Comparison of ENCODE assay signal across 25 cellular contexts in the genomic region with DNA sequence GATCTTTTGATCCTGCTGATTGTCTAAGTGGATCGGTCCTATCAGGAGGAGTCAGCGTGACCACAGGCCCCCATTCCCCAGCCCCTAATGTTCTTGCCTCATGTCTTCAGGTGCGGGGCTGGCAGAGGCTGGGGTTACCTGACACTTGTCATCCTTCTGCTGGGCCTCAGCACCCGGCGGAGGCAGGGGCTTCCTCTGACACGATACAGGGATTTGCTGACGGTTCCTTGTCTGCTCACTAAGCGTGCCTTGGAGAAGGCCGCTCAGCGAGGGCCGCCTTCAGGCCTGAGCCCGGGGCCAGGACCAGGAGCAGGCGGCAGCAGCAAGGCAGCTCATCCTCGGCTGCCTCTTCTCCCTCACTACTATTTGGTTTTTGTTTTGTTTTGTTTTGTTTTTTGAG. TPM values are rescaled to one million over a fixed set of nuclear protein-coding genes. Genes with fewer than 3 reads are reported as not detected.
DNase-seq lines count a peak whose midpoint lies in the region; ATAC-seq, FAIRE-seq and TF ChIP-seq lines count a peak whose summit lies in the region.
"Had no signal": no experiment of that assay in that cellular context is flagged by ENCODE, and none has a peak within 500 bp of the region (broad histone marks: within the 10 kb centered on the region; RNA-seq: fewer than 3 reads in every experiment).

No MANE protein-coding gene starts in this region.

- H3K4me1 ChIP-seq in right lobe of liver, result no peaks in the 10 kb centered on the region
- peaks cover 38% of the 10 kb centered on the region for H3K4me1 ChIP-seq in HepG2 (ENCODE audit: insufficient read depth, low read length)
- H3K4me1 ChIP-seq in neuronal stem cell (ENCODE audit: control insufficient read depth in 2 of 2, insufficient read depth in 1 of 2, low read depth in 1 of 2, low read length in 2 of 2), result peaks cover 0 to 6% of the 10 kb centered on the region in 2 donors
- H3K4me1 ChIP-seq in aorta (ENCODE audit: control insufficient read depth in 1 of 2, insufficient read depth in 2 of 2, low read length in 2 of 2), result no peaks in the 10 kb centered on the region

- CTCF ChIA-PET in HepG2 (lab: Yijun Ruan, JAX; ENCODE audit: low intra/inter-chr PET ratio, low total read pairs), result no interaction called here
- CTCF ChIA-PET in activated CD4-positive, alpha-beta memory T cell treated with anti-CD3 and anti-CD28 coated beads for 36 hours (lab: Charles Lee), result no interaction called here

- peak in 2 of 3 donors; percentile 15 to 33 for DNase-seq in right lobe of liver
- DNase-seq in HepG2 (ENCODE audit: low spot score), result no peak
- DNase-seq in islet precursor cell, result peak; percentile 32
- DNase-seq in neuronal stem cell (ENCODE audit: low spot score), result no peak
- peak; percentile 23 to 61 for DNase-seq in aorta
- no peak for DNase-seq in NCI-H2196 treated with DMSO at 0.1 percent for 48 hours (lab: John Stamatoyannopoulos, UW; ENCODE audit: unreplicated experiment)
- no peak for DNase-seq in activated CD4-positive, alpha-beta memory T cell treated with anti-CD3 and anti-CD28 coated beads for 36 hours
- DNase-seq in stimulated activated CD4-positive, alpha-beta T cell treated with anti-CD3 and anti-CD28 coated beads, Interleukin-4, amount 100 ng/mL, for 4 hours, result no peak
- DNase-seq: BE2C; CD4-positive, CD25-positive, alpha-beta regulatory T cell; EL; GF-D8; H9; HFFc6; KBM-7; MM.1S; NCI-H1048; NCI-H1436; NCI-H187 treated with DMSO at 0.1 percent for 48 hours; NCI-H2107; NCI-H226; NCI-H510A treated with DMSO at 0.1 percent for 48 hours; NCI-H748 treated with DMSO at 0.1 percent for 48 hours; PC-9; RPMI8226 had no signal

- no peak overlapping the region for H3K27ac Mint-ChIP-seq in activated CD4-positive, alpha-beta memory T cell treated with anti-CD3 and anti-CD28 coated beads for 36 hours
- H3K27ac Mint-ChIP-seq: H9, HFFc6 had no signal

- H3K4me3 Mint-ChIP-seq in activated CD4-positive, alpha-beta memory T cell treated with anti-CD3 and anti-CD28 coated beads for 36 hours, result no peak overlapping the region
- H3K4me3 Mint-ChIP-seq: CD4-positive, CD25-positive, alpha-beta regulatory T cell; H9; HFFc6 had no signal

- H3K4me2 ChIP-seq in HepG2 (ENCODE audit: low read depth, low read length), result no peak overlapping the region
- no peak overlapping the region for H3K4me2 ChIP-seq in neuronal stem cell (ENCODE audit: insufficient read depth, low read length, poor library complexity, severe bottlenecking)
- H3K4me2 ChIP-seq: PC-9 had no signal

- ATAC-seq in right lobe of liver (no peak), HepG2 (no peak), aorta (ENCODE audit: low FRiP score) (no peak)

- TF ChIP-seq POLR2A in right lobe of liver (IDR thresholded peaks at IDR 0.05), result no peak
- no peak for TF ChIP-seq POLR2A in HepG2 (IDR thresholded peaks at IDR 0.05; ENCODE audit: insufficient read depth in 1 of 2, low read depth in 2 of 2, low read length in 2 of 2)

- no peaks in the 10 kb centered on the region for H3K9me3 Mint-ChIP-seq in activated CD4-positive, alpha-beta memory T cell treated with anti-CD3 and anti-CD28 coated beads for 36 hours
- H3K9me3 Mint-ChIP-seq: CD4-positive, CD25-positive, alpha-beta regulatory T cell; HFFc6 had no signal

- H3K9ac ChIP-seq in HepG2 (ENCODE audit: insufficient read depth, low read depth, low read length) (no peak overlapping the region), neuronal stem cell (ENCODE audit: low read depth, low read length, poor library complexity) (no peak overlapping the region)

- no peaks in the 10 kb centered on the region for H3K36me3 ChIP-seq in right lobe of liver
- H3K36me3 ChIP-seq in HepG2 (replicated peaks in 1 of 2; ENCODE audit: control insufficient read depth in 1 of 2, insufficient read depth in 2 of 2, low read length in 2 of 2), result no peaks in the 10 kb centered on the region
- H3K36me3 ChIP-seq in neuronal stem cell (replicated peaks in 1 of 2; ENCODE audit: control insufficient read depth in 2 of 2, insufficient read depth in 2 of 2, low read length in 2 of 2), result no peaks in the 10 kb centered on the region
- H3K36me3 ChIP-seq in aorta (ENCODE audit: control insufficient read depth in 1 of 2, insufficient read depth in 2 of 2, low read length in 1 of 2), result no peaks in the 10 kb centered on the region
- H3K36me3 ChIP-seq: BE2C had no signal

- 82% methylated on average over 11 of the region's 14 CpGs for whole genome bisulfite sequencing in right lobe of liver (ENCODE audit: insufficient coverage, low coverage, low lambda C conversion rate, missing lambda C conversion rate)
- WGBS in HepG2 (ENCODE audit: low lambda C conversion rate), result 78% methylated on average over 14 of the region's 14 CpGs
- WGBS in neuronal stem cell (ENCODE audit: extremely low coverage in 2 of 2, insufficient read length in 2 of 2, insufficient replicate concordance in 1 of 2), 2 donors, result no CpG with 5 or more reads among the region's 14 CpGs
- WGBS in aorta, 2 donors, result 95 to 98% methylated on average over 14 of the region's 14 CpGs

- H4K91ac ChIP-seq in neuronal stem cell (ENCODE audit: low read depth, low read length, poor library complexity), result no peak overlapping the region

- POLR2A ChIA-PET in HepG2 (lab: Yijun Ruan, JAX), result no interaction called here
- POLR2A ChIA-PET in activated CD4-positive, alpha-beta memory T cell treated with anti-CD3 and anti-CD28 coated beads for 36 hours (lab: Charles Lee), result no interaction called here

- no peaks in the 10 kb centered on the region for H3K79me2 ChIP-seq in HepG2 (ENCODE audit: insufficient read depth, low read length)

- no TSS peak for BruUV-seq in HepG2 (replicated peaks; lab: Mats Ljungman, UMichigan)

- no peaks in the 10 kb centered on the region for H3K4me1 Mint-ChIP-seq in activated CD4-positive, alpha-beta memory T cell treated with anti-CD3 and anti-CD28 coated beads for 36 hours (ENCODE audit: low read depth)

- no peaks in the 10 kb centered on the region for H3K27me3 Mint-ChIP-seq in activated CD4-positive, alpha-beta memory T cell treated with anti-CD3 and anti-CD28 coated beads for 36 hours
- H3K27me3 Mint-ChIP-seq: CD4-positive, CD25-positive, alpha-beta regulatory T cell had no signal

- H3K18ac ChIP-seq in neuronal stem cell (ENCODE audit: low read length), result no peak overlapping the region

- no peak overlapping the region for H3K4ac ChIP-seq in neuronal stem cell (ENCODE audit: low read length)

- no peak for FAIRE-seq in HepG2 (lab: Jason Lieb, UNC)

- H3K4me3 ChIP-seq in right lobe of liver (no peak overlapping the region), HepG2 (replicated peaks in 1 of 3; ENCODE audit: insufficient read depth in 1 of 3, low read depth in 2 of 3, low read length in 3 of 3) (no peak overlapping the region), neuronal stem cell (ENCODE audit: low read length in 2 of 2) (no peak overlapping the region), aorta (ENCODE audit: low read length in 2 of 2) (no peak overlapping the region)
- H3K4me3 ChIP-seq: PC-9 had no signal

- no peaks in the 10 kb centered on the region for H3K36me3 Mint-ChIP-seq in activated CD4-positive, alpha-beta memory T cell treated with anti-CD3 and anti-CD28 coated beads for 36 hours
- H3K36me3 Mint-ChIP-seq: CD4-positive, CD25-positive, alpha-beta regulatory T cell had no signal

- no peak overlapping the region for H3K14ac ChIP-seq in neuronal stem cell (ENCODE audit: low read length)

- no peak for TF ChIP-seq EP300 in HepG2 (IDR thresholded peaks at IDR 0.05; ENCODE audit: low read depth in 2 of 2, low read length in 2 of 2)
- TF ChIP-seq EP300 in HepG2 (CRISPR knock-in tag; IDR thresholded peaks at IDR 0.05; ENCODE audit: borderline replicate concordance), result no peak

- TF ChIP-seq RAD21 in HepG2 (CRISPR knock-in tag; IDR thresholded peaks at IDR 0.05), result no peak

- H2BK120ac ChIP-seq in neuronal stem cell (ENCODE audit: low read depth, low read length), result no peak overlapping the region

- no peaks in the 10 kb centered on the region for H3K79me1 ChIP-seq in neuronal stem cell (ENCODE audit: low read depth, low read length)

- H2AFZ ChIP-seq in HepG2 (ENCODE audit: low read length) (no peak overlapping the region), neuronal stem cell (ENCODE audit: low read length) (no peak overlapping the region)
- H2AFZ ChIP-seq: PC-9 had no signal

- no peak for TF ChIP-seq CTCF in right lobe of liver (IDR thresholded peaks at IDR 0.05)
- TF ChIP-seq CTCF in HepG2 (CRISPR knock-in tag; IDR thresholded peaks at IDR 0.05), result no peak

- in situ Hi-C loops in HepG2 (cut with HindIII; ENCODE audit: extremely low pct_ligation_motif_present, low pct_unique_long_range_greater_than_20kb), result loop anchor here (25.0 kb wide), 1 partner anchor 533 kb away; no protein-coding TSS in a partner anchor

- H2AK5ac ChIP-seq in neuronal stem cell (ENCODE audit: low read depth, low read length), result peak overlapping the region; percentile 36

- H3K27ac ChIP-seq in right lobe of liver (no peak overlapping the region), HepG2 (ENCODE audit: extremely low read length, insufficient read depth, low read length) (no peak overlapping the region), neuronal stem cell (replicated peaks; ENCODE audit: low read length) (no peak overlapping the region), aorta (ENCODE audit: low read depth in 1 of 2, low read length in 2 of 2) (no peak overlapping the region)
- H3K27ac ChIP-seq: PC-9 had no signal

- H3K23ac ChIP-seq in neuronal stem cell (ENCODE audit: low read depth, low read length, poor library complexity), result no peak overlapping the region

- H4K8ac ChIP-seq in neuronal stem cell (ENCODE audit: low read depth, low read length), result no peak overlapping the region

- no peak overlapping the region for H2BK5ac ChIP-seq in neuronal stem cell (ENCODE audit: low read length)

- no peak overlapping the region for H2BK15ac ChIP-seq in neuronal stem cell (ENCODE audit: low read length)

- H4K20me1 ChIP-seq in HepG2 (ENCODE audit: insufficient read depth, low read length), result no peaks in the 10 kb centered on the region

- H2BK12ac ChIP-seq in neuronal stem cell (ENCODE audit: low read length), result no peak overlapping the region

- intact Hi-C loops in right lobe of liver (cut with DNase I) (no loop called here), HepG2 (cut with micrococcal nuclease; ENCODE audit: unreplicated experiment) (no loop called here), aorta (cut with DNase I) (no loop called here)
- intact Hi-C loops in activated CD4-positive, alpha-beta memory T cell treated with anti-CD3 and anti-CD28 coated beads for 36 hours (cut with micrococcal nuclease), result no loop called here

- no peaks in the 10 kb centered on the region for H3K9me3 ChIP-seq in right lobe of liver
- H3K9me3 ChIP-seq in HepG2 (ENCODE audit: low read length), result no peaks in the 10 kb centered on the region
- H3K9me3 ChIP-seq in neuronal stem cell (replicated peaks in 1 of 2; ENCODE audit: control insufficient read depth in 2 of 2, insufficient read depth in 1 of 2, low read depth in 1 of 2, low read length in 2 of 2), result no peaks in the 10 kb centered on the region
- no peaks in the 10 kb centered on the region for H3K9me3 ChIP-seq in aorta (ENCODE audit: control insufficient read depth, low read length)
- H3K9me3 ChIP-seq: BE2C had no signal

- no peaks in the 10 kb centered on the region for H3K27me3 ChIP-seq in right lobe of liver
- H3K27me3 ChIP-seq in HepG2 (ENCODE audit: control insufficient read depth in 1 of 2, insufficient read depth in 2 of 2, low read length in 2 of 2), result peaks cover 13 to 69% of the 10 kb centered on the region in 2 experiments
- peaks cover 0 to 57% (median 0%) of the 10 kb centered on the region in 3 experiments for H3K27me3 ChIP-seq in neuronal stem cell (ENCODE audit: control insufficient read depth in 3 of 3, insufficient read depth in 3 of 3, low read depth in 1 of 3, low read length in 3 of 3)
- no peaks in the 10 kb centered on the region for H3K27me3 ChIP-seq in aorta (ENCODE audit: control insufficient read depth in 1 of 2, insufficient read depth in 2 of 2, low read length in 1 of 2)
- H3K27me3 ChIP-seq: BE2C had no signal

RNA-seq across cellular contexts. Expression of a gene that starts 45.7 kb away (rescaled TPM):
- total RNA-seq in right lobe of liver, result 1 to 10 TPM in 2 of 6 experiments, under 1 TPM in 4; 0.37 to 1.7 (median 0.60) TPM
- 2.5 and 18.9 TPM in 2 replicates for total RNA-seq in HepG2 (2016; rRNA removed; fragmentation: Illumina TruSeq; extraction: Trizol)
- total RNA-seq in HepG2 (2016; cell fraction: cytosol; rRNA removed; fragmentation: Illumina TruSeq; extraction: Trizol; ENCODE audit: low read depth), result 0.30 and 0.35 TPM in 2 replicates
- 2.0 and 16.5 TPM in 2 replicates for total RNA-seq in HepG2 (2016; cell fraction: insoluble cytoplasmic fraction; rRNA removed; fragmentation: Illumina TruSeq; extraction: Trizol)
- total RNA-seq in HepG2 (2016; cell fraction: membrane; rRNA removed; fragmentation: Illumina TruSeq; extraction: Trizol), result 0.90 and 1.1 TPM in 2 replicates
- total RNA-seq in HepG2 (2016; cell fraction: nucleus; rRNA removed; fragmentation: Illumina TruSeq; extraction: Trizol), result 66.8 and 83.4 TPM in 2 replicates
- polyA plus RNA-seq in HepG2 (2011; rRNA removed), result 1.3 TPM in 2 replicates
- polyA plus RNA-seq in HepG2 (2011; cell fraction: cytosol; rRNA removed), result 0.05 TPM in 2 replicates
- 11.8 and 14.7 TPM in 2 replicates for polyA plus RNA-seq in HepG2 (2011; cell fraction: nucleus; rRNA removed)
- 1.9 and 2.0 TPM in 2 replicates for polyA plus RNA-seq in HepG2 (2012)
- 0.01 and 0.02 TPM in 2 replicates for polyA plus RNA-seq in HepG2 (2016; cell fraction: cytosol; fragmentation: Illumina TruSeq; extraction: Trizol; ENCODE audit: low read depth)
- polyA plus RNA-seq in HepG2 (2016; cell fraction: insoluble cytoplasmic fraction; fragmentation: Illumina TruSeq; extraction: Trizol; ENCODE audit: low read depth), result 0.15 and 0.17 TPM in 2 replicates
- 0.03 and 0.06 TPM in 2 replicates for polyA plus RNA-seq in HepG2 (2016; cell fraction: membrane; fragmentation: Illumina TruSeq; extraction: Trizol; ENCODE audit: low read depth)
- polyA plus RNA-seq in HepG2 (2016; cell fraction: nucleus; fragmentation: Illumina TruSeq; extraction: Trizol; ENCODE audit: insufficient read depth, low read depth), result 8.4 and 10.5 TPM in 2 replicates
- 0.05 and 36.1 TPM in 2 replicates for polyA minus RNA-seq in HepG2 (2011; rRNA and poly(A)+ RNA removed; ENCODE audit: low replicate concordance)
- 0.79 and 0.97 TPM in 2 replicates for polyA minus RNA-seq in HepG2 (2011; cell fraction: cytosol; rRNA and poly(A)+ RNA removed)
- 112 and 125 TPM in 2 replicates for polyA minus RNA-seq in HepG2 (2011; cell fraction: nucleus; rRNA and poly(A)+ RNA removed)
- polyA plus RNA-seq in neuronal stem cell (2013, experiment 1 of 2), result 0.08 TPM
- polyA plus RNA-seq in neuronal stem cell (2013, experiment 2 of 2), result 0.11 TPM
- total RNA-seq in aorta, result 1 to 10 TPM; 2.3 to 5.4 TPM
- under 1 TPM; 0.08 to 0.13 TPM for polyA plus RNA-seq in aorta
- total RNA-seq in activated CD4-positive, alpha-beta memory T cell treated with anti-CD3 and anti-CD28 coated beads for 36 hours, result under 1 TPM; 0.19 TPM

Comparison
In these comparisons a context has a peak if more than half of its experiments do, and no peak if none do; other contexts are left out.
1. DNase-seq: peak in right lobe of liver (2 of 3), islet precursor cell (single experiment) and aorta (2 of 2); none in HepG2 (single experiment), neuronal stem cell (single experiment), NCI-H2196 treated with DMSO at 0.1 percent for 48 hours (single experiment), activated CD4-positive, alpha-beta memory T cell treated with anti-CD3 and anti-CD28 coated beads for 36 hours (single experiment) and stimulated activated CD4-positive, alpha-beta T cell treated with anti-CD3 and anti-CD28 coated beads, Interleukin-4, amount 100 ng/mL, for 4 hours (0 of 2).